14 cellular contexts compared by ENCODE assay signal in the genomic region with DNA sequence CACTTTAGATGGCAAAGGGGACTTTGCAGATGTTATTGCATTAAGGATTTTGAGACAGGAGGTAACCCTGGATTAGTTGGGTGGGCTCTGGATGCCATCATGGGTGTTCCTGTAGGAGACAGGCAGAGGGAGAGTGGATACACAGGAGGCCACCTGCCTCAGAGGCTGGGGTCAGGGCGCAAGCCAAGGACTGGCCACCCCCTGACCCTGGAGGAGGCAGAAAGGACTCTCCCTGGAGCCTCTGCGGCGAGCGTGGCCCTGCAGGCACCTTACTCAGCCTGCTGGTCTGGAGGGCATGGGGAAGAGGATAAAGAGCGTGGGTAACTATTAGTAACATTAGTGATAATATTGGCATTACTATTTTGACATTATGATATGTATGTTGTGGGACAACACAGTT. TPM values are rescaled to one million over a fixed set of nuclear protein-coding genes. Genes with fewer than 3 reads are reported as not detected.
DNase-seq lines count a peak whose midpoint lies in the region; ATAC-seq and TF ChIP-seq lines count a peak whose summit lies in the region.
"Had no signal": no experiment of that assay in that cellular context is flagged by ENCODE, and none has a peak within 500 bp of the region (broad histone marks: within the 10 kb centered on the region; RNA-seq: fewer than 3 reads in every experiment).

No MANE protein-coding gene starts in this region.

- 63 to 87% (median 70%) methylated on average over 5 of the region's 5 CpGs for WGBS in spleen, 5 donors
- 66 to 69% methylated on average over 4 to 5 of the region's 5 CpGs for WGBS in gastroesophageal sphincter (ENCODE audit: low coverage in 1 of 2), 2 donors

- no peaks in the 10 kb centered on the region for H3K4me1 Mint-ChIP-seq in natural killer cell treated with Interleukin-12 subunit alpha and Interleukin-12 subunit beta and Interleukin-15 and Interleukin-18, amount 100 ng/mL, for 72 hours (ENCODE audit: low read depth in 2 of 2)
- H3K4me1 Mint-ChIP-seq in natural killer cell (no peaks in the 10 kb centered on the region), type B pancreatic cell (ENCODE audit: unreplicated experiment) (no peaks in the 10 kb centered on the region)

- H3K4me1 ChIP-seq in lower lobe of right lung (no peaks in the 10 kb centered on the region), spleen (no peaks in the 10 kb centered on the region), gastroesophageal sphincter (no peaks in the 10 kb centered on the region)
- H3K4me1 ChIP-seq: BLaER1 treated with 17β-estradiol and CSF1 and Interleukin-3, amounts not matched to agents 10 nM and 100 nM had no signal

- H3K4me3 ChIP-seq in lower lobe of right lung (no peak overlapping the region), spleen (no peak overlapping the region), gastroesophageal sphincter (no peak overlapping the region)
- H3K4me3 ChIP-seq: BLaER1 treated with 17β-estradiol and CSF1 and Interleukin-3, amounts not matched to agents 10 nM and 100 nM; GM23248 had no signal

- no peak for TF ChIP-seq POLR2A in spleen (IDR thresholded peaks at IDR 0.05)
- no peak for TF ChIP-seq POLR2A in gastroesophageal sphincter (IDR thresholded peaks at IDR 0.05)

- no peaks in the 10 kb centered on the region for H3K36me3 ChIP-seq in lower lobe of right lung
- no peaks in the 10 kb centered on the region for H3K36me3 ChIP-seq in spleen
- no peaks in the 10 kb centered on the region for H3K36me3 ChIP-seq in gastroesophageal sphincter
- H3K36me3 ChIP-seq: BLaER1 treated with 17β-estradiol and CSF1 and Interleukin-3, amounts not matched to agents 10 nM and 100 nM had no signal

- intact Hi-C loops in natural killer cell (cut with micrococcal nuclease): no loop called here
- intact Hi-C loops in lower lobe of right lung (cut with DNase I): no loop called here
- intact Hi-C loops in spleen (cut with DNase I; ENCODE audit: low total_unique reads): no loop called here

- H3K4me3 Mint-ChIP-seq in natural killer cell treated with Interleukin-12 subunit alpha and Interleukin-12 subunit beta and Interleukin-15 and Interleukin-18, amount 100 ng/mL, for 72 hours: no peak overlapping the region
- H3K4me3 Mint-ChIP-seq in natural killer cell (no peak overlapping the region), type B pancreatic cell (no peak overlapping the region)
- H3K4me3 Mint-ChIP-seq: CD4-positive, alpha-beta T cell had no signal

- H3K9me3 Mint-ChIP-seq in natural killer cell treated with Interleukin-12 subunit alpha and Interleukin-12 subunit beta and Interleukin-15 and Interleukin-18, amount 100 ng/mL, for 72 hours: no peaks in the 10 kb centered on the region
- H3K9me3 Mint-ChIP-seq in natural killer cell: no peaks in the 10 kb centered on the region
- H3K9me3 Mint-ChIP-seq in type B pancreatic cell: no peaks in the 10 kb centered on the region
- H3K9me3 Mint-ChIP-seq: CD4-positive, alpha-beta T cell had no signal

- ATAC-seq in natural killer cell treated with Interleukin-12 subunit alpha and Interleukin-12 subunit beta and Interleukin-15 and Interleukin-18, amount 100 ng/mL, for 72 hours: no peak
- no peak for ATAC-seq in natural killer cell
- no peak for ATAC-seq in lower lobe of right lung
- no peak for ATAC-seq in gastroesophageal sphincter
- no peak for ATAC-seq in HG03460 (IDR thresholded peaks at IDR 0.05; ENCODE audit: unreplicated experiment)

- H3K27ac ChIP-seq in lower lobe of right lung: no peak overlapping the region
- H3K27ac ChIP-seq in spleen: no peak overlapping the region
- no peak overlapping the region for H3K27ac ChIP-seq in gastroesophageal sphincter
- H3K27ac ChIP-seq: BLaER1 treated with 17β-estradiol and CSF1 and Interleukin-3, amounts not matched to agents 10 nM and 100 nM; GM23248 had no signal

- H3K27ac Mint-ChIP-seq in natural killer cell treated with Interleukin-12 subunit alpha and Interleukin-12 subunit beta and Interleukin-15 and Interleukin-18, amount 100 ng/mL, for 72 hours: no peak overlapping the region
- H3K27ac Mint-ChIP-seq in natural killer cell: no peak overlapping the region
- no peak overlapping the region for H3K27ac Mint-ChIP-seq in type B pancreatic cell
- H3K27ac Mint-ChIP-seq: CD4-positive, alpha-beta T cell had no signal

- peaks cover 8% of the 10 kb centered on the region for H3K27me3 ChIP-seq in lower lobe of right lung (ENCODE audit: low read depth)
- H3K27me3 ChIP-seq in spleen (replicated peaks in 1 of 7): peaks cover 0 to 20% (median 0%) of the 10 kb centered on the region in 7 donors
- peaks cover 73% of the 10 kb centered on the region for H3K27me3 ChIP-seq in gastroesophageal sphincter
- H3K27me3 ChIP-seq: BLaER1 treated with 17β-estradiol and CSF1 and Interleukin-3, amounts not matched to agents 10 nM and 100 nM had no signal

- H3K36me3 Mint-ChIP-seq in natural killer cell treated with Interleukin-12 subunit alpha and Interleukin-12 subunit beta and Interleukin-15 and Interleukin-18, amount 100 ng/mL, for 72 hours: no peaks in the 10 kb centered on the region
- H3K36me3 Mint-ChIP-seq in natural killer cell: no peaks in the 10 kb centered on the region
- no peaks in the 10 kb centered on the region for H3K36me3 Mint-ChIP-seq in type B pancreatic cell

- TF ChIP-seq CTCF in natural killer cell (IDR thresholded peaks at IDR 0.05) (no peak), lower lobe of right lung (IDR thresholded peaks at IDR 0.05) (no peak), spleen (IDR thresholded peaks at IDR 0.05 in 8 of 11, conservative IDR thresholded peaks at IDR 0.05 in 3 of 11) (no peak), type B pancreatic cell (conservative IDR thresholded peaks at IDR 0.05) (no peak), gastroesophageal sphincter (IDR thresholded peaks at IDR 0.05) (no peak)

- no peak for TF ChIP-seq EP300 in gastroesophageal sphincter (IDR thresholded peaks at IDR 0.05)

- H3K27me3 Mint-ChIP-seq in natural killer cell treated with Interleukin-12 subunit alpha and Interleukin-12 subunit beta and Interleukin-15 and Interleukin-18, amount 100 ng/mL, for 72 hours: no peaks in the 10 kb centered on the region
- H3K27me3 Mint-ChIP-seq in natural killer cell (ENCODE audit: low read depth in 2 of 2) (peaks cover 0 to 4% of the 10 kb centered on the region in 2 donors), type B pancreatic cell (peaks cover 38% of the 10 kb centered on the region)

- H3K9me3 ChIP-seq in lower lobe of right lung (no peaks in the 10 kb centered on the region), spleen (peaks cover 0 to 10% (median 0%) of the 10 kb centered on the region in 8 donors), gastroesophageal sphincter (no peaks in the 10 kb centered on the region)

- DNase-seq in natural killer cell treated with Interleukin-12 subunit alpha and Interleukin-12 subunit beta and Interleukin-15 and Interleukin-18, amount 100 ng/mL, for 72 hours (ENCODE audit: low spot score): peak; percentile 57
- no peak for DNase-seq in natural killer cell
- peak; percentile 13 for DNase-seq in lower lobe of right lung
- peak; percentile 40 for DNase-seq in spleen
- DNase-seq in type B pancreatic cell (ENCODE audit: extremely low spot score, unreplicated experiment): no peak
- DNase-seq: ACHN; Calu3; CD4-positive, alpha-beta T cell; DMS 273 treated with DMSO at 0.1 percent for 48 hours; GM23248 had no signal

RNA-seq across cellular contexts. Expression of gene OTOS, which starts 21.6 kb away (rescaled TPM):
- total RNA-seq in natural killer cell treated with Interleukin-12 subunit alpha and Interleukin-12 subunit beta and Interleukin-15 and Interleukin-18, amount 100 ng/mL, for 72 hours: not detected
- not detected for total RNA-seq in natural killer cell
- not detected for total RNA-seq in lower lobe of right lung
- total RNA-seq in spleen: not detected
- not detected for polyA plus RNA-seq in spleen
- not detected in 2 replicates for total RNA-seq in type B pancreatic cell (ENCODE audit: low replicate concordance)
- not detected for total RNA-seq in gastroesophageal sphincter
- total RNA-seq: A172; Calu3; CD4-positive, alpha-beta T cell; GM23248 had no signal
- polyA plus RNA-seq: GM23248 had no signal

RNA-seq across cellular contexts. Expression of gene COPS9, which starts 25.9 kb away (rescaled TPM):
- 100 to 1,000 TPM; 117 to 131 TPM for total RNA-seq in natural killer cell treated with Interleukin-12 subunit alpha and Interleukin-12 subunit beta and Interleukin-15 and Interleukin-18, amount 100 ng/mL, for 72 hours
- 10 to 100 TPM; 51.5 to 76.5 (median 53.5) TPM for total RNA-seq in natural killer cell
- total RNA-seq in lower lobe of right lung: 109 TPM
- 100 to 1,000 TPM in 2 of 7 donors, 10 to 100 TPM in 5; 74.7 to 154 (median 85.7) TPM for total RNA-seq in spleen
- 100 to 1,000 TPM; 273 to 441 (median 321) TPM for polyA plus RNA-seq in spleen
- 131 and 156 TPM in 2 replicates for total RNA-seq in type B pancreatic cell (ENCODE audit: low replicate concordance)
- 100 to 1,000 TPM; 151 to 252 (median 169) TPM for total RNA-seq in gastroesophageal sphincter

Comparison
In these comparisons a context has a peak if more than half of its experiments do, and no peak if none do; other contexts are left out.
1. DNase-seq: peak in natural killer cell treated with Interleukin-12 subunit alpha and Interleukin-12 subunit beta and Interleukin-15 and Interleukin-18, amount 100 ng/mL, for 72 hours (single experiment), lower lobe of right lung (single experiment) and spleen (single experiment); none in natural killer cell (single experiment) and type B pancreatic cell (single experiment).